8 cellular contexts compared by ENCODE assay signal in genomic region chr17:55264273-55264639, GRCh38. TPM values are rescaled to one million over a fixed set of nuclear protein-coding genes. Genes with fewer than 3 reads are reported as not detected.
DNase-seq lines count a peak whose midpoint lies in the region; ATAC-seq and TF ChIP-seq lines count a peak whose summit lies in the region.

No MANE protein-coding gene starts in this region.

- H3K4me3 ChIP-seq in liver (ENCODE audit: low read depth in 1 of 3, low read length in 3 of 3): peak overlapping the region; percentile 11 to 60 (median 22)

- no peaks in the 10 kb centered on the region for H3K36me3 ChIP-seq in liver (ENCODE audit: control insufficient read depth in 4 of 4, insufficient read depth in 3 of 4, low read depth in 1 of 4, low read length in 3 of 4)

- H3K27ac Mint-ChIP-seq in activated naive CD4-positive, alpha-beta T cell treated with anti-CD3 and anti-CD28 coated beads for 36 hours: no peak overlapping the region
- H3K27ac Mint-ChIP-seq in activated T-helper 17 cell treated with anti-CD3 and anti-CD28 coated beads, Interleukin-2, amount 50 U/mL, for 72 hours: no peak overlapping the region
- no peak overlapping the region for H3K27ac Mint-ChIP-seq in type B pancreatic cell

- DNase-seq in activated naive CD4-positive, alpha-beta T cell treated with anti-CD3 and anti-CD28 coated beads for 36 hours: no peak
- no peak for DNase-seq in activated naive CD4-positive, alpha-beta T cell treated with anti-CD3 and anti-CD28 coated beads, Interleukin-2, amount 50 U/mL, for 16 hours
- DNase-seq in type B pancreatic cell (ENCODE audit: extremely low spot score, unreplicated experiment) (no peak), MV-4-11 (lab: John Stamatoyannopoulos, UW) (no peak), NCI-H446 treated with DMSO at 0.1 percent for 48 hours (lab: John Stamatoyannopoulos, UW) (no peak)
- no peak for DNase-seq in activated CD4-positive, alpha-beta T cell treated with anti-CD3 and anti-CD28 coated beads, Interleukin-2, amount 50 U/mL, for 4 hours

- no peak for ATAC-seq in activated T-helper 17 cell treated with anti-CD3 and anti-CD28 coated beads, Interleukin-2, amount 50 U/mL, for 72 hours (replicated peaks)

- no peak for TF ChIP-seq CTCF in liver (IDR thresholded peaks at IDR 0.05; ENCODE audit: low read depth, low read length, missing input control)
- TF ChIP-seq CTCF in type B pancreatic cell (conservative IDR thresholded peaks at IDR 0.05): no peak

- intact Hi-C loops in activated naive CD4-positive, alpha-beta T cell treated with anti-CD3 and anti-CD28 coated beads for 36 hours (cut with micrococcal nuclease): loop anchor here (1.0 to 2.0 kb wide), 3 partner anchors 26 to 295 kb away; partner anchors contain the start of genes COX11, MMD and STXBP4

- no peaks in the 10 kb centered on the region for H3K9me3 Mint-ChIP-seq in activated naive CD4-positive, alpha-beta T cell treated with anti-CD3 and anti-CD28 coated beads for 36 hours
- no peaks in the 10 kb centered on the region for H3K9me3 Mint-ChIP-seq in activated T-helper 17 cell treated with anti-CD3 and anti-CD28 coated beads, Interleukin-2, amount 50 U/mL, for 72 hours
- H3K9me3 Mint-ChIP-seq in type B pancreatic cell: no peaks in the 10 kb centered on the region

- TF ChIP-seq RAD21 in liver (IDR thresholded peaks at IDR 0.05): no peak

- no peaks in the 10 kb centered on the region for H3K27me3 ChIP-seq in liver (ENCODE audit: control insufficient read depth in 4 of 4, insufficient read depth in 4 of 4, low read length in 3 of 4)

- H3K9ac ChIP-seq in liver (ENCODE audit: low read depth in 1 of 2, low read length in 2 of 2): peak overlapping the region; percentile 15 to 69

- peaks cover 13% of the 10 kb centered on the region for H3K4me1 Mint-ChIP-seq in activated naive CD4-positive, alpha-beta T cell treated with anti-CD3 and anti-CD28 coated beads for 36 hours (ENCODE audit: low read depth)
- H3K4me1 Mint-ChIP-seq in activated T-helper 17 cell treated with anti-CD3 and anti-CD28 coated beads, Interleukin-2, amount 50 U/mL, for 72 hours: peaks cover 17% of the 10 kb centered on the region
- peaks cover 6% of the 10 kb centered on the region for H3K4me1 Mint-ChIP-seq in type B pancreatic cell (ENCODE audit: unreplicated experiment)

- 4% methylated on average over 14 of the region's 14 CpGs for WGBS in liver

- peaks cover 77% of the 10 kb centered on the region for H3K27me3 Mint-ChIP-seq in activated naive CD4-positive, alpha-beta T cell treated with anti-CD3 and anti-CD28 coated beads for 36 hours (ENCODE audit: low read depth)
- H3K27me3 Mint-ChIP-seq in activated T-helper 17 cell treated with anti-CD3 and anti-CD28 coated beads, Interleukin-2, amount 50 U/mL, for 72 hours: peaks cover under 1% of the 10 kb centered on the region
- peaks cover 75% of the 10 kb centered on the region for H3K27me3 Mint-ChIP-seq in type B pancreatic cell

- H3K4me3 Mint-ChIP-seq in activated naive CD4-positive, alpha-beta T cell treated with anti-CD3 and anti-CD28 coated beads for 36 hours: peak overlapping the region; percentile 48
- peak overlapping the region; percentile 74 for H3K4me3 Mint-ChIP-seq in activated T-helper 17 cell treated with anti-CD3 and anti-CD28 coated beads, Interleukin-2, amount 50 U/mL, for 72 hours
- H3K4me3 Mint-ChIP-seq in type B pancreatic cell: peak overlapping the region; percentile 84

- no peaks in the 10 kb centered on the region for H3K9me3 ChIP-seq in liver (ENCODE audit: control insufficient read depth in 4 of 4, low read length in 3 of 4)

- CTCF ChIA-PET in activated naive CD4-positive, alpha-beta T cell treated with anti-CD3 and anti-CD28 coated beads for 36 hours (lab: Charles Lee): interaction anchor here (0.6 to 1.0 kb wide), 2 partner anchors 250 to 307 kb away, joined by 3 to 4 read pairs; no protein-coding TSS in a partner anchor

- peaks cover 2 to 27% (median 10%) of the 10 kb centered on the region in 4 donors for H3K4me1 ChIP-seq in liver (ENCODE audit: control insufficient read depth in 4 of 4, insufficient read depth in 4 of 4, low read length in 3 of 4)

- no peaks in the 10 kb centered on the region for H3K36me3 Mint-ChIP-seq in activated naive CD4-positive, alpha-beta T cell treated with anti-CD3 and anti-CD28 coated beads for 36 hours (ENCODE audit: low read depth)
- H3K36me3 Mint-ChIP-seq in activated T-helper 17 cell treated with anti-CD3 and anti-CD28 coated beads, Interleukin-2, amount 50 U/mL, for 72 hours (ENCODE audit: low read depth): no peaks in the 10 kb centered on the region
- H3K36me3 Mint-ChIP-seq in type B pancreatic cell: no peaks in the 10 kb centered on the region

- H3K27ac ChIP-seq in liver (ENCODE audit: low read depth in 1 of 2, low read length in 2 of 2): no peak overlapping the region

TF ChIP-seq in liver, 16 proteins besides CTCF, POLR2A, EP300 and RAD21:
- TF ChIP-seq GABPA (IDR thresholded peaks at IDR 0.05 in 1 of 2, conservative IDR thresholded peaks at IDR 0.05 in 1 of 2): no peak
- no peak for TF ChIP-seq SP1 (IDR thresholded peaks at IDR 0.05)
- TF ChIP-seq, protein P1, sequence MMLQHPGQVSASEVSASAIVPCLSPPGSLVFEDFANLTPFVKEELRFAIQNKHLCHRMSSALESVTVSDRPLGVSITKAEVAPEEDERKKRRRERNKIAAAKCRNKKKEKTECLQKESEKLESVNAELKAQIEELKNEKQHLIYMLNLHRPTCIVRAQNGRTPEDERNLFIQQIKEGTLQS (IDR thresholded peaks at IDR 0.05): no peak
- no peak for TF ChIP-seq YY1 (IDR thresholded peaks at IDR 0.05)
- no peak for TF ChIP-seq FOXA1 (IDR thresholded peaks at IDR 0.05)
- TF ChIP-seq, protein P2, sequence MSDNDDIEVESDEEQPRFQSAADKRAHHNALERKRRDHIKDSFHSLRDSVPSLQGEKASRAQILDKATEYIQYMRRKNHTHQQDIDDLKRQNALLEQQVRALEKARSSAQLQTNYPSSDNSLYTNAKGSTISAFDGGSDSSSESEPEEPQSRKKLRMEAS (IDR thresholded peaks at IDR 0.05): no peak
- TF ChIP-seq TAF1 (conservative IDR thresholded peaks at IDR 0.05): no peak

RNA-seq across cellular contexts. Expression of gene HLF, which starts 0.5 kb away (rescaled TPM):
- under 1 TPM; 0.79 to 0.86 TPM for total RNA-seq in activated naive CD4-positive, alpha-beta T cell treated with anti-CD3 and anti-CD28 coated beads for 36 hours
- total RNA-seq in activated T-helper 17 cell treated with anti-CD3 and anti-CD28 coated beads, Interleukin-2, amount 50 U/mL, for 72 hours: 10 to 100 TPM; 21.7 to 46.3 TPM
- total RNA-seq in liver (10 to 100 TPM in 1 of 2 donors, 1 to 10 TPM in 1; 8.0 to 59.3 TPM), type B pancreatic cell (ENCODE audit: low replicate concordance) (2.6 and 3.4 TPM in 2 replicates)
- polyA plus RNA-seq in liver: 10 to 100 TPM; 23.5 to 25.7 TPM
